10 cellular contexts compared by ENCODE assay signal in the genomic region with DNA sequence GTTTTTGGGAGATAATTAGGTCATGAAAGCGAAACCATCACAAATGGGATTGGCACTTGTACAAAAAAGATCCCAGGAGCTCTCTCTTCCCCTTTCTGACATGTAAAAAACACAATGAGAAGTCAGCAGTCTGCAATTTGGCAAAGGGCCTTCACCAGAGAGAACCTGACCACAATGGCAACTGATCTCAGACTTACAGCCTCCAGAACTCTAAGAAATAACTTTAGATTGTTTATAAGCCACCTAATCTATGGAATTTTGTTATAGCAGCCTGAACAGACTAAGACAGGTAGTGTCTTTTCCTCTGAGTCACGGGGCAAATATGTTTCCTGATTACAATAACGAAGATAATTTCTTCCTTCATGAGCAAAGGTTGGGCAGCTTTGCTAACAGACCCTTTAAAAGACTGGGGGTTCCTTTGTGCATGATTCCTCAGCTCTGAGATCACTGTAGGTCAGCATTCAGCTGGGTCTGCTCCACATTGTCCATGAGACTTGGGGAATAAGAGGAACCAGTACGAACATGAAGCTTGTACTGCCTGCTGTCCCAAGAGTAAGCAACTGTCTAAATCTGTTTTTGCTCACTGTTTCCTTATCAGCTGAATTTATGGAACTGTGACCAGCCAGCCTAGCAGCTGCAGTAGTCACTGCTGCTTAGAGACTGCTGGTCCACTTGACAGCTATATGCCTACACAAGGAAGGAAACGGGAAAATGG.
DNase-seq lines count a peak whose midpoint lies in the region; ATAC-seq and TF ChIP-seq lines count a peak whose summit lies in the region.
"Had no signal": no experiment of that assay in that cellular context is flagged by ENCODE, and none has a peak within 500 bp of the region (broad histone marks: within the 10 kb centered on the region; RNA-seq: fewer than 3 reads in every experiment).

No MANE protein-coding gene starts in this region.

- H3K18ac ChIP-seq in mesendoderm (ENCODE audit: low read length) = no peak overlapping the region

- H2BK5ac ChIP-seq in mesendoderm (ENCODE audit: low read length) = no peak overlapping the region

- H3K4me1 ChIP-seq in mesodermal cell (ENCODE audit: control insufficient read depth, insufficient read depth, low read length, poor library complexity, severe bottlenecking) (peaks cover 30% of the 10 kb centered on the region), mesendoderm (ENCODE audit: control insufficient read depth, low read depth, low read length) (no peaks in the 10 kb centered on the region)

- DNase-seq in SK-N-DZ (ENCODE audit: low spot score) (peak; percentile 8), mesendoderm (no peak), omental fat pad (ENCODE audit: low spot score) (no peak), putamen (ENCODE audit: low spot score) (no peak)
- DNase-seq: activated CD4-positive, alpha-beta T cell treated with anti-CD3 and anti-CD28 coated beads, Interleukin-2, amount 10 ng/mL, durations not matched to agents 24 days and 14 days had no signal

- no peaks in the 10 kb centered on the region for H3K27me3 ChIP-seq in mesendoderm (ENCODE audit: insufficient read depth, low read length, poor library complexity)
- H3K27me3 ChIP-seq: ascending aorta had no signal

- H3K56ac ChIP-seq in mesendoderm (ENCODE audit: low read length) = no peak overlapping the region

- no peak overlapping the region for H3K4ac ChIP-seq in mesendoderm (ENCODE audit: low read depth, low read length)

- H3K4me3 ChIP-seq in mesodermal cell (ENCODE audit: extremely low read depth, insufficient read depth, low read length, poor library complexity, severe bottlenecking) (no peak overlapping the region), mesendoderm (ENCODE audit: low read length) (no peak overlapping the region)
- H3K4me3 ChIP-seq: ascending aorta had no signal

- H4K8ac ChIP-seq in mesendoderm (ENCODE audit: low read depth, low read length) = no peak overlapping the region

- peak; percentile 71 for ATAC-seq in GM18868 (IDR thresholded peaks at IDR 0.05; ENCODE audit: unreplicated experiment)
- ATAC-seq in HG02870 (IDR thresholded peaks at IDR 0.05; ENCODE audit: unreplicated experiment) = peak; percentile 47
- ATAC-seq in HG03139 (IDR thresholded peaks at IDR 0.05; ENCODE audit: unreplicated experiment) = no peak
- ATAC-seq in omental fat pad (ENCODE audit: low FRiP score) = no peak

- no peaks in the 10 kb centered on the region for H3K9me3 ChIP-seq in mesodermal cell (ENCODE audit: control insufficient read depth, low read length)
- H3K9me3 ChIP-seq: ascending aorta had no signal

- no peaks in the 10 kb centered on the region for H3K79me2 ChIP-seq in mesendoderm (ENCODE audit: control insufficient read depth, insufficient read depth, low read length)

- H3K4me2 ChIP-seq in mesendoderm (ENCODE audit: low read length) = no peak overlapping the region

- no peak overlapping the region for H2BK15ac ChIP-seq in mesendoderm (replicated peaks; ENCODE audit: low read depth)

- TF ChIP-seq CTCF in omental fat pad (IDR thresholded peaks at IDR 0.05) = no peak

- peak overlapping the region; percentile 79 for H3K27ac ChIP-seq in mesodermal cell (ENCODE audit: low read depth, low read length, severe bottlenecking)
- no peak overlapping the region for H3K27ac ChIP-seq in mesendoderm (ENCODE audit: low read depth, low read length)
- H3K27ac ChIP-seq: ascending aorta had no signal

- WGBS in mesodermal cell (ENCODE audit: insufficient coverage in 2 of 2), 2 experiments = 85 to 86% methylated on average over 4 to 5 of the region's 5 CpGs
- WGBS in mesendoderm (ENCODE audit: extremely low coverage, insufficient coverage, low lambda C conversion rate) = no CpG with 5 or more reads among the region's 5 CpGs

- no peaks in the 10 kb centered on the region for H3K36me3 ChIP-seq in mesodermal cell (ENCODE audit: control insufficient read depth, insufficient read depth, low read length)
- H3K36me3 ChIP-seq in mesendoderm (ENCODE audit: control insufficient read depth, insufficient read depth, low read length) = no peaks in the 10 kb centered on the region
- H3K36me3 ChIP-seq: ascending aorta had no signal

- H3K9ac ChIP-seq in mesendoderm (ENCODE audit: low read length) = no peak overlapping the region

- no peak overlapping the region for H4K5ac ChIP-seq in mesendoderm (ENCODE audit: low read length)

- no peak overlapping the region for H2BK120ac ChIP-seq in mesendoderm (ENCODE audit: low read depth, low read length)

- H2AK5ac ChIP-seq in mesendoderm (ENCODE audit: low read length) = no peak overlapping the region

- H3K79me1 ChIP-seq in mesendoderm (ENCODE audit: low read length) = no peaks in the 10 kb centered on the region

- H3K23ac ChIP-seq in mesendoderm (ENCODE audit: low read length) = no peak overlapping the region

Comparison
In these comparisons a context has a peak if more than half of its experiments do, and no peak if none do; other contexts are left out.
1. ATAC-seq: peak in GM18868 (single experiment) and HG02870 (single experiment); none in HG03139 (single experiment) and omental fat pad (single experiment).